Comparison of ENCODE assay signal across 1 cellular context in the genomic region with DNA sequence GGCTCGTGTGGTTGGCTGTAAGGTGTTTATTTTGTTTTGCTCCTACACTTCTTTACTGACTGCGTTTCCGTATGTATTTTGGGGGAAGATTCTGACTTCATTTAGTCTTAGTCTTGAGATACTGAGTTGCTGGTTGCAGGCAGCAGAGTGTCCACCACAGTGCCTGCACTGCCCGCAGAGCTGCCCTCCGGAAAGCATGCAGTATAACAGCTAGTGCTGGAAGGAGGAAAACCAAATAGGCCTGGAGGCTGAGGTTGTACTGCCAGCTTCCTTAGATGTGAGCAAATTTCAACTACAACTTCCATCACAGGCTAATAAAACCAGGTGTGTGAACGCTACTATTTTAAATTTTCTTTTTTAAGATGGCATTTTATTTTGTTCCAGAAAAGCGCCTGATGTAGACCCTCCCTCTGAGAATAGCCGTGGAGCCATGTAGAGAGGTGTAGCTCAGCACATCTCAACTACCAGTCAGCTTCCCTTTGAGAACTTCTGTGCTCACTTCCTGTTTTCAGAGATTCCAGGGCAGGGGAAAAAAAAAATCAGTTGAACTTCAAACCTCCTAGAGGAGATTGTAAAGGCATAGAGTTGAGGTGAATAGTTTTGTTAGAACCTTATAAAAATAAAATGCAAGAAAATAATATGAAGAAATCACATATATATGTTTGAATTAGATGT.
TF ChIP-seq lines count a peak whose summit lies in the region.

No MANE protein-coding gene starts in this region.

TF ChIP-seq in GM12878, 131 proteins besides CTCF, POLR2A, EP300 and RAD21:
- no peak for TF ChIP-seq NFYA (IDR thresholded peaks at IDR 0.05; ENCODE audit: borderline replicate concordance, low read depth, low read length)
- peak; percentile 67 for TF ChIP-seq SPI1 (IDR thresholded peaks at IDR 0.05; ENCODE audit: borderline replicate concordance, insufficient read depth, low read depth, low read length)
